8 cellular contexts compared by ENCODE assay signal in genomic region chr7:77727527-77727926, GRCh38. TPM values are rescaled to one million over a fixed set of nuclear protein-coding genes. Genes with fewer than 3 reads are reported as not detected.
A peak's percentile ranks its signal among the peaks of the same experiment; 100 is the strongest.
DNase-seq lines count a peak whose midpoint lies in the region; ATAC-seq and TF ChIP-seq lines count a peak whose summit lies in the region.
"Had no signal": no experiment of that assay in that cellular context is flagged by ENCODE, and none has a peak within 500 bp of the region (broad histone marks: within the 10 kb centered on the region; RNA-seq: fewer than 3 reads in every experiment).

No MANE protein-coding gene starts in this region.

- intact Hi-C loops in CD4-positive, alpha-beta T cell (cut with DNase I, micrococcal nuclease): no loop called here
- intact Hi-C loops in naive thymus-derived CD4-positive, alpha-beta T cell (cut with micrococcal nuclease): no loop called here
- intact Hi-C loops in sciatic nerve (cut with DNase I): loop anchor here (10.0 kb wide), 1 partner anchor 1347 kb away; no protein-coding TSS in a partner anchor

- DNase-seq in CD4-positive, alpha-beta T cell: no peak
- no peak for DNase-seq in naive thymus-derived CD4-positive, alpha-beta T cell
- no peak for DNase-seq in occipital lobe (lab: John Stamatoyannopoulos, UW)
- no peak for DNase-seq in sciatic nerve (ENCODE audit: low spot score)
- DNase-seq: activated naive CD4-positive, alpha-beta T cell treated with anti-CD3 and anti-CD28 coated beads, Interleukin-2, amount 10 ng/mL, durations not matched to agents 7 days and 5 days had no signal

- H3K36me3 Mint-ChIP-seq in CD4-positive, alpha-beta T cell (ENCODE audit: low read depth): peaks cover 11% of the 10 kb centered on the region
- H3K36me3 Mint-ChIP-seq in brain: peaks cover 20% of the 10 kb centered on the region
- H3K36me3 Mint-ChIP-seq in naive thymus-derived CD4-positive, alpha-beta T cell: peaks cover 0 to 13% (median 4%) of the 10 kb centered on the region in 5 donors

- H3K9me3 Mint-ChIP-seq in CD4-positive, alpha-beta T cell: no peaks in the 10 kb centered on the region
- H3K9me3 Mint-ChIP-seq in brain: no peaks in the 10 kb centered on the region
- H3K9me3 Mint-ChIP-seq in naive thymus-derived CD4-positive, alpha-beta T cell: no peaks in the 10 kb centered on the region
- H3K9me3 Mint-ChIP-seq: activated naive CD4-positive, alpha-beta T cell treated with anti-CD3 and anti-CD28 coated beads, Interleukin-2, amount 10 ng/mL, durations not matched to agents 7 days and 5 days had no signal

- peak overlapping the region; percentile 32 for H3K4me3 Mint-ChIP-seq in CD4-positive, alpha-beta T cell
- peak overlapping the region in 4 of 5 experiments; percentile 24 to 79 (median 64) for H3K4me3 Mint-ChIP-seq in brain
- peak overlapping the region; percentile 2 to 85 (median 59) for H3K4me3 Mint-ChIP-seq in naive thymus-derived CD4-positive, alpha-beta T cell
- H3K4me3 Mint-ChIP-seq: activated naive CD4-positive, alpha-beta T cell treated with anti-CD3 and anti-CD28 coated beads, Interleukin-2, amount 10 ng/mL, durations not matched to agents 7 days and 5 days had no signal

- H3K9me3 ChIP-seq in CD4-positive, alpha-beta T cell (ENCODE audit: control insufficient read depth, low read length): no peaks in the 10 kb centered on the region
- no peaks in the 10 kb centered on the region for H3K9me3 ChIP-seq in HEK293 (ENCODE audit: control insufficient read depth, insufficient read depth, low read depth, low read length)
- H3K9me3 ChIP-seq in naive thymus-derived CD4-positive, alpha-beta T cell (ENCODE audit: control insufficient read depth in 2 of 3, low read length in 3 of 3): no peaks in the 10 kb centered on the region

- no peaks in the 10 kb centered on the region; a peak in 1 of 3 replicates for H3K36me3 ChIP-seq in HEK293 (ENCODE audit: control insufficient read depth in 2 of 2, insufficient read depth in 1 of 2, low read length in 2 of 2)
- H3K36me3 ChIP-seq in naive thymus-derived CD4-positive, alpha-beta T cell (ENCODE audit: control insufficient read depth in 2 of 3, insufficient read depth in 3 of 3, low read length in 3 of 3): no peaks in the 10 kb centered on the region

- H3K4me3 ChIP-seq in HEK293 (ENCODE audit: low read depth, low read length): no peak overlapping the region
- H3K4me3 ChIP-seq in naive thymus-derived CD4-positive, alpha-beta T cell (ENCODE audit: low read length): no peak overlapping the region

- CTCF ChIA-PET in CD4-positive, alpha-beta T cell (lab: Charles Lee): interaction anchor here (1.3 kb wide), 1 partner anchor 31 kb away, joined by 3 read pairs; the partner anchor contains the start of gene RSBN1L
- CTCF ChIA-PET in HEK293 (lab: Yijun Ruan, JAX): interaction anchor here (0.7 to 1.6 kb wide), 5 partner anchors 9 to 76 kb away, joined by 3 to 6 read pairs (median 3); no protein-coding TSS in a partner anchor
- CTCF ChIA-PET in naive thymus-derived CD4-positive, alpha-beta T cell (lab: Charles Lee): interaction anchor here (0.6 to 1.3 kb wide), 2 partner anchors 11 to 32 kb away, joined by 3 to 6 read pairs; no protein-coding TSS in a partner anchor

- POLR2A ChIA-PET in CD4-positive, alpha-beta T cell (lab: Charles Lee): interaction anchor here (0.7 to 1.6 kb wide), 2 partner anchors 31 to 115 kb away, joined by 3 read pairs; partner anchors contain the start of gene RSBN1L
- POLR2A ChIA-PET in HEK293 (lab: Yijun Ruan, JAX): interaction anchor here (1.7 kb wide), 1 partner anchor 31 kb away, joined by 5 read pairs; the partner anchor contains the start of gene RSBN1L
- POLR2A ChIA-PET in naive thymus-derived CD4-positive, alpha-beta T cell (lab: Charles Lee): no interaction called here

- no peaks in the 10 kb centered on the region for H3K27me3 Mint-ChIP-seq in CD4-positive, alpha-beta T cell
- H3K27me3 Mint-ChIP-seq in brain: no peaks in the 10 kb centered on the region
- no peaks in the 10 kb centered on the region for H3K27me3 Mint-ChIP-seq in naive thymus-derived CD4-positive, alpha-beta T cell
- H3K27me3 Mint-ChIP-seq: activated naive CD4-positive, alpha-beta T cell treated with anti-CD3 and anti-CD28 coated beads, Interleukin-2, amount 10 ng/mL, durations not matched to agents 7 days and 5 days had no signal

- H3K4me1 Mint-ChIP-seq in CD4-positive, alpha-beta T cell (ENCODE audit: low read depth): peaks cover 55% of the 10 kb centered on the region
- H3K4me1 Mint-ChIP-seq in brain: peaks cover 50% of the 10 kb centered on the region
- peaks cover 17 to 68% (median 60%) of the 10 kb centered on the region in 7 donors for H3K4me1 Mint-ChIP-seq in naive thymus-derived CD4-positive, alpha-beta T cell

- H3K27ac ChIP-seq in CD4-positive, alpha-beta T cell (ENCODE audit: low read depth, low read length): no peak overlapping the region
- H3K27ac ChIP-seq in HEK293 (ENCODE audit: extremely low read depth, low read depth, low read length): peak overlapping the region; percentile 34; the same call in 1 of the 2 replicates
- peak overlapping the region; percentile 53 for H3K27ac ChIP-seq in naive thymus-derived CD4-positive, alpha-beta T cell (ENCODE audit: low read depth, low read length)

- no peaks in the 10 kb centered on the region for H3K27me3 ChIP-seq in CD4-positive, alpha-beta T cell (ENCODE audit: control insufficient read depth, insufficient read depth, low read length)
- no peaks in the 10 kb centered on the region for H3K27me3 ChIP-seq in naive thymus-derived CD4-positive, alpha-beta T cell (ENCODE audit: control insufficient read depth in 2 of 2, insufficient read depth in 2 of 2, low read length in 2 of 2)

- H3K4me1 ChIP-seq in HEK293 (ENCODE audit: control insufficient read depth, insufficient read depth, low read length): peaks cover 20% of the 10 kb centered on the region
- H3K4me1 ChIP-seq in naive thymus-derived CD4-positive, alpha-beta T cell (ENCODE audit: control insufficient read depth in 2 of 2, insufficient read depth in 2 of 2, low read length in 2 of 2): peaks cover 13 to 20% of the 10 kb centered on the region in 2 donors

- ATAC-seq in CD4-positive, alpha-beta T cell (ENCODE audit: poor library complexity): no peak
- no peak for ATAC-seq in naive thymus-derived CD4-positive, alpha-beta T cell
- ATAC-seq in HG02678 (IDR thresholded peaks at IDR 0.05; ENCODE audit: unreplicated experiment): no peak
- no peak for ATAC-seq in sciatic nerve

- TF ChIP-seq CTCF in CD4-positive, alpha-beta T cell (IDR thresholded peaks at IDR 0.05): no peak
- TF ChIP-seq CTCF in HEK293 (tag by site-specific recombination; IDR thresholded peaks at IDR 0.05): no peak
- no peak for TF ChIP-seq CTCF in brain (conservative IDR thresholded peaks at IDR 0.05)

- H3K27ac Mint-ChIP-seq in CD4-positive, alpha-beta T cell: peak overlapping the region; percentile 80
- peak overlapping the region; percentile 16 to 98 (median 86) for H3K27ac Mint-ChIP-seq in brain
- H3K27ac Mint-ChIP-seq in naive thymus-derived CD4-positive, alpha-beta T cell: peak overlapping the region in 8 of 9 donors; percentile 52 to 96 (median 74)
- H3K27ac Mint-ChIP-seq: activated naive CD4-positive, alpha-beta T cell treated with anti-CD3 and anti-CD28 coated beads, Interleukin-2, amount 10 ng/mL, durations not matched to agents 7 days and 5 days had no signal

TF ChIP-seq in HEK293, 187 proteins besides CTCF, POLR2A, EP300 and RAD21:
- TF ChIP-seq ZNF664 (tag by site-specific recombination; IDR thresholded peaks at IDR 0.05) (0 out of 2 replicates have a peak, but pooled peaks have one; percentile 6), ZNF112 (tag by site-specific recombination; IDR thresholded peaks at IDR 0.05) (no peak), ZNF837 (tag by site-specific recombination; IDR thresholded peaks at IDR 0.05) (no peak), ZBTB1 (tag by site-specific recombination; IDR thresholded peaks at IDR 0.05) (no peak)

RNA-seq across cellular contexts. Expression of gene RSBN1L, which starts 31.3 kb away (rescaled TPM):
- 1 to 10 TPM; 9.0 to 9.6 TPM for total RNA-seq in CD4-positive, alpha-beta T cell
- polyA plus RNA-seq in brain (ENCODE audit: insufficient read depth, low read depth, low replicate concordance): 10.2 TPM
- 10 to 100 TPM; 19.7 to 41.7 (median 30.8) TPM for total RNA-seq in naive thymus-derived CD4-positive, alpha-beta T cell
- polyA plus RNA-seq in naive thymus-derived CD4-positive, alpha-beta T cell: 1 to 10 TPM; 7.7 to 7.8 TPM
- total RNA-seq in occipital lobe (76.7 TPM), sciatic nerve (23.7 TPM)
